Comparison of ENCODE assay signal across 1 cellular context in genomic region chr4:121189811-121190210, GRCh38.
A peak's percentile ranks its signal among the peaks of the same experiment; 100 is the strongest.
TF ChIP-seq lines count a peak whose summit lies in the region.

No MANE protein-coding gene starts in this region.

TF ChIP-seq in GM12878, 131 proteins besides CTCF, POLR2A, EP300 and RAD21 (continued from another document):
- no peak for TF ChIP-seq MLLT1 (IDR thresholded peaks at IDR 0.05)
- TF ChIP-seq ELK1 (IDR thresholded peaks at IDR 0.05; ENCODE audit: low read depth, low read length): no peak
- no peak for TF ChIP-seq LARP7 (IDR thresholded peaks at IDR 0.05)
- 0 out of 2 replicates have a peak, but pooled peaks have one; percentile 13 for TF ChIP-seq TCF3 (IDR thresholded peaks at IDR 0.05; ENCODE audit: borderline replicate concordance, insufficient read depth, low read depth, low read length)
- no peak for TF ChIP-seq BCL3 (IDR thresholded peaks at IDR 0.05; ENCODE audit: borderline replicate concordance, insufficient read depth, low read depth, low read length, poor library complexity, severe bottlenecking)
